Comparison of ENCODE assay signal across 15 cellular contexts in genomic region chr5:123087173-123088030, GRCh38. TPM values are rescaled to one million over a fixed set of nuclear protein-coding genes. Genes with fewer than 3 reads are reported as not detected.
DNase-seq lines count a peak whose midpoint lies in the region; ATAC-seq, FAIRE-seq and TF ChIP-seq lines count a peak whose summit lies in the region.
"Had no signal": no experiment of that assay in that cellular context is flagged by ENCODE, and none has a peak within 500 bp of the region (broad histone marks: within the 10 kb centered on the region; RNA-seq: fewer than 3 reads in every experiment).

No MANE protein-coding gene starts in this region.

- peaks cover 79% of the 10 kb centered on the region for H3K27me3 Mint-ChIP-seq in T-helper 2 cell treated with Interferon-gamma antibody and Interleukin-4, amounts not matched to agents 5 μg/mL and 100 μg/mL, for 36 hours (ENCODE audit: low read depth)
- peaks cover 64% of the 10 kb centered on the region for H3K27me3 Mint-ChIP-seq in IgD-negative memory B cell

- TF ChIP-seq POLR2A in GM12892 (IDR thresholded peaks at IDR 0.05; ENCODE audit: low read depth, low read length) (no peak), gastroesophageal sphincter (IDR thresholded peaks at IDR 0.05) (no peak)

- peak overlapping the region; percentile 15 for H3K27ac Mint-ChIP-seq in T-helper 2 cell treated with Interferon-gamma antibody and Interleukin-4, amounts not matched to agents 5 μg/mL and 100 μg/mL, for 36 hours
- peak overlapping the region in 1 of 3 donors; percentile 71 for H3K27ac Mint-ChIP-seq in IgD-negative memory B cell

- H3K9ac ChIP-seq in rectal smooth muscle tissue (ENCODE audit: low read length), result no peak overlapping the region

- ATAC-seq in gastroesophageal sphincter, result no peak

- H3K4me3 Mint-ChIP-seq in T-helper 2 cell treated with Interferon-gamma antibody and Interleukin-4, amounts not matched to agents 5 μg/mL and 100 μg/mL, for 36 hours, result peak overlapping the region; percentile 17
- H3K4me3 Mint-ChIP-seq in IgD-negative memory B cell, result peak overlapping the region; percentile 68 to 86 (median 76)

- TF ChIP-seq CTCF in gastroesophageal sphincter (IDR thresholded peaks at IDR 0.05), result no peak

- no peaks in the 10 kb centered on the region for H3K9me3 Mint-ChIP-seq in T-helper 2 cell treated with Interferon-gamma antibody and Interleukin-4, amounts not matched to agents 5 μg/mL and 100 μg/mL, for 36 hours
- peaks cover 0 to 4% (median 0%) of the 10 kb centered on the region in 3 donors for H3K9me3 Mint-ChIP-seq in IgD-negative memory B cell

- no peak for FAIRE-seq in GM12892 (lab: Jason Lieb, UNC)
- FAIRE-seq: A204.1 had no signal

- H3K4me1 Mint-ChIP-seq in T-helper 2 cell treated with Interferon-gamma antibody and Interleukin-4, amounts not matched to agents 5 μg/mL and 100 μg/mL, for 36 hours (ENCODE audit: low read depth), result peaks cover 8% of the 10 kb centered on the region
- peaks cover 11 to 17% (median 14%) of the 10 kb centered on the region in 3 donors for H3K4me1 Mint-ChIP-seq in IgD-negative memory B cell

- DNase-seq in T-helper 2 cell treated with Interferon-gamma antibody and Interleukin-4, amounts not matched to agents 5 μg/mL and 100 μg/mL, for 36 hours (ENCODE audit: low spot score), result no peak
- DNase-seq in T-helper 2 cell (no peak), iPS DF 6.9 (ENCODE audit: low read depth, low spot score) (no peak), Ammon's horn (ENCODE audit: low spot score) (no peak), GM12892 (ENCODE audit: insufficient read length) (no peak)
- DNase-seq: activated naive CD4-positive, alpha-beta T cell treated with Interleukin-2 at 50 U/mL for 16 hours; DND-41; NCI-H510A; stimulated activated CD4-positive, alpha-beta T cell treated with anti-CD3 and anti-CD28 coated beads, Interleukin-1b, Interleukin-23, amount 100 ng/mL, for 48 hours; stomach had no signal

- peaks cover 6% of the 10 kb centered on the region for H3K4me1 ChIP-seq in iPS DF 6.9 (ENCODE audit: control insufficient read depth, insufficient read depth, low read length)
- H3K4me1 ChIP-seq in rectal smooth muscle tissue (ENCODE audit: control insufficient read depth, insufficient read depth, low read length), result no peaks in the 10 kb centered on the region
- peaks cover 0 to 42% (median 14%) of the 10 kb centered on the region in 3 donors for H3K4me1 ChIP-seq in gastroesophageal sphincter

- H3K27me3 ChIP-seq in iPS DF 6.9 (ENCODE audit: control insufficient read depth, insufficient read depth, low read length) (peaks cover 63% of the 10 kb centered on the region), rectal smooth muscle tissue (ENCODE audit: control insufficient read depth, insufficient read depth, low read length) (peaks cover 10% of the 10 kb centered on the region), gastroesophageal sphincter (peaks cover 65% of the 10 kb centered on the region)

- H3K36me3 ChIP-seq in iPS DF 6.9 (ENCODE audit: control insufficient read depth, insufficient read depth, low read length) (no peaks in the 10 kb centered on the region; the same call in 1 of the 2 replicates), rectal smooth muscle tissue (ENCODE audit: control insufficient read depth, insufficient read depth, low read length) (no peaks in the 10 kb centered on the region), gastroesophageal sphincter (no peaks in the 10 kb centered on the region)
- H3K36me3 ChIP-seq: stomach had no signal

- H3K4me3 ChIP-seq in iPS DF 6.9 (ENCODE audit: low read length), result peak overlapping the region; percentile 18; the same call in 1 of the 2 replicates
- H3K4me3 ChIP-seq in rectal smooth muscle tissue (ENCODE audit: low read length), result peak overlapping the region; percentile 78
- H3K4me3 ChIP-seq in gastroesophageal sphincter, result peak overlapping the region in 1 of 2 donors; percentile 72

- no peaks in the 10 kb centered on the region for H3K36me3 Mint-ChIP-seq in T-helper 2 cell treated with Interferon-gamma antibody and Interleukin-4, amounts not matched to agents 5 μg/mL and 100 μg/mL, for 36 hours (ENCODE audit: low read depth)
- H3K36me3 Mint-ChIP-seq in IgD-negative memory B cell, result peaks cover 2% of the 10 kb centered on the region

- TF ChIP-seq EP300 in gastroesophageal sphincter (IDR thresholded peaks at IDR 0.05), result no peak

- H3K9me3 ChIP-seq in iPS DF 6.9 (ENCODE audit: control insufficient read depth, insufficient read depth, low read length), result no peaks in the 10 kb centered on the region
- no peaks in the 10 kb centered on the region for H3K9me3 ChIP-seq in gastroesophageal sphincter
- H3K9me3 ChIP-seq: stomach had no signal

- H3K27ac ChIP-seq in iPS DF 6.9 (ENCODE audit: low read length) (no peak overlapping the region), rectal smooth muscle tissue (ENCODE audit: low read depth, low read length) (no peak overlapping the region), gastroesophageal sphincter (no peak overlapping the region)
- H3K27ac ChIP-seq: VCaP had no signal

- WGBS in iPS DF 6.9 (ENCODE audit: insufficient coverage, insufficient read length), result no CpG with 5 or more reads among the region's 32 CpGs
- 67 to 68% methylated on average over 3 to 29 of the region's 32 CpGs for WGBS in gastroesophageal sphincter (ENCODE audit: low coverage in 1 of 2), 2 donors

RNA-seq across cellular contexts. Expression of gene PRDM6, which starts 1.6 kb away (rescaled TPM):
- polyA plus RNA-seq in IgD-negative memory B cell, result not detected
- not detected for polyA plus RNA-seq in GM12892 (2012; ENCODE audit: missing spikeins)
- total RNA-seq in gastroesophageal sphincter, result 10 to 100 TPM in 1 of 4 donors, 1 to 10 TPM in 2, under 1 TPM in 1; 0.87 to 17.6 (median 4.4) TPM

RNA-seq across cellular contexts. Expression of gene PPIC, which starts 50.9 kb away (rescaled TPM):
- polyA plus RNA-seq in IgD-negative memory B cell, result not detected
- not detected for polyA plus RNA-seq in GM12892 (2012; ENCODE audit: missing spikeins)
- total RNA-seq in gastroesophageal sphincter, result 10 to 100 TPM; 18.2 to 50.7 (median 44.4) TPM
